Comparison of ENCODE assay signal across 2 cellular contexts in genomic region chr6:36813047-36813446, GRCh38. TPM values are rescaled to one million over a fixed set of nuclear protein-coding genes. Genes with fewer than 3 reads are reported as not detected.
"Had no signal": no experiment of that assay in that cellular context is flagged by ENCODE, and none has a peak within 500 bp of the region (broad histone marks: within the 10 kb centered on the region; RNA-seq: fewer than 3 reads in every experiment).

No MANE protein-coding gene starts in this region.

RNA-seq across cellular contexts. Expression of gene CPNE5, which starts 26.2 kb away (rescaled TPM):
- total RNA-seq: LHCN-M2, MCF 10A had no signal
